ENCODE assay signal across 20 cellular contexts in genomic region chr6:112227411-112227810, GRCh38. TPM values are rescaled to one million over a fixed set of nuclear protein-coding genes. Genes with fewer than 3 reads are reported as not detected.
DNase-seq lines count a peak whose midpoint lies in the region; ATAC-seq and TF ChIP-seq lines count a peak whose summit lies in the region.
"Had no signal": no experiment of that assay in that cellular context is flagged by ENCODE, and none has a peak within 500 bp of the region (broad histone marks: within the 10 kb centered on the region; RNA-seq: fewer than 3 reads in every experiment).

No MANE protein-coding gene starts in this region.

- POLR2A ChIA-PET in WTC11 (lab: Charles Lee) = no interaction called here

- H3K27me3 Mint-ChIP-seq in immature natural killer cell (ENCODE audit: low read depth in 3 of 3) = peaks cover 2 to 7% (median 6%) of the 10 kb centered on the region in 3 donors
- H3K27me3 Mint-ChIP-seq in WTC11 (ENCODE audit: low read depth) = no peaks in the 10 kb centered on the region

- no peak overlapping the region for H3K9ac ChIP-seq in rectal smooth muscle tissue (ENCODE audit: low read length)
- H3K9ac ChIP-seq: BLaER1, parathyroid adenoma had no signal

- H3K4me1 ChIP-seq in heart right ventricle (peaks cover 8 to 93% (median 77%) of the 10 kb centered on the region in 9 donors), esophagus squamous epithelium (peaks cover 0 to 59% (median 37%) of the 10 kb centered on the region in 3 donors), rectal smooth muscle tissue (ENCODE audit: control insufficient read depth, insufficient read depth, low read length) (peaks cover 58% of the 10 kb centered on the region), vagina (peaks cover 44% of the 10 kb centered on the region), body of pancreas (no peaks in the 10 kb centered on the region)
- H3K4me1 ChIP-seq: BLaER1, parathyroid adenoma had no signal

- H3K9me3 ChIP-seq in heart right ventricle (no peaks in the 10 kb centered on the region), esophagus squamous epithelium (no peaks in the 10 kb centered on the region), vagina (no peaks in the 10 kb centered on the region), body of pancreas (no peaks in the 10 kb centered on the region)
- H3K9me3 ChIP-seq: BLaER1 had no signal

- H3K4me3 Mint-ChIP-seq in immature natural killer cell (no peak overlapping the region), WTC11 (no peak overlapping the region)
- H3K4me3 Mint-ChIP-seq: activated T-cell treated with anti-CD3 and anti-CD28 coated beads, Interleukin-2, amount 50 U/mL, for 72 hours; natural killer cell had no signal

- CTCF ChIA-PET in WTC11 (lab: Charles Lee) = no interaction called here

- TF ChIP-seq POLR2A in esophagus squamous epithelium (IDR thresholded peaks at IDR 0.05) (no peak), vagina (IDR thresholded peaks at IDR 0.05) (no peak), body of pancreas (IDR thresholded peaks at IDR 0.05) (no peak)

- H3K27me3 ChIP-seq in heart right ventricle = no peaks in the 10 kb centered on the region
- no peaks in the 10 kb centered on the region for H3K27me3 ChIP-seq in esophagus squamous epithelium
- no peaks in the 10 kb centered on the region for H3K27me3 ChIP-seq in rectal smooth muscle tissue (ENCODE audit: control insufficient read depth, insufficient read depth, low read length)
- no peaks in the 10 kb centered on the region for H3K27me3 ChIP-seq in vagina
- no peaks in the 10 kb centered on the region for H3K27me3 ChIP-seq in body of pancreas
- H3K27me3 ChIP-seq: BLaER1 had no signal

- H3K9me3 Mint-ChIP-seq in immature natural killer cell (no peaks in the 10 kb centered on the region), WTC11 (peaks cover 4% of the 10 kb centered on the region; the same call in 1 of the 2 replicates)
- H3K9me3 Mint-ChIP-seq: activated T-cell treated with anti-CD3 and anti-CD28 coated beads, Interleukin-2, amount 50 U/mL, for 72 hours; natural killer cell had no signal

- TF ChIP-seq CTCF in heart right ventricle (IDR thresholded peaks at IDR 0.05) (no peak), esophagus squamous epithelium (IDR thresholded peaks at IDR 0.05) (no peak), vagina (IDR thresholded peaks at IDR 0.05) (no peak), body of pancreas (IDR thresholded peaks at IDR 0.05) (no peak), WTC11 (IDR thresholded peaks at IDR 0.05) (no peak)

- H3K4me3 ChIP-seq in heart right ventricle (no peak overlapping the region), esophagus squamous epithelium (no peak overlapping the region), rectal smooth muscle tissue (ENCODE audit: low read length) (no peak overlapping the region), vagina (no peak overlapping the region), body of pancreas (no peak overlapping the region)
- H3K4me3 ChIP-seq: BLaER1, skin epidermis had no signal

- DNase-seq in heart right ventricle = no peak
- no peak for DNase-seq in left ventricle myocardium superior
- DNase-seq in esophagus squamous epithelium (lab: John Stamatoyannopoulos, UW) = no peak
- no peak for DNase-seq in vagina (ENCODE audit: extremely low spot score in 2 of 2)
- DNase-seq in immature natural killer cell = no peak
- no peak for DNase-seq in body of pancreas
- no peak for DNase-seq in WTC11 (ENCODE audit: low spot score)
- DNase-seq: activated naive CD4-positive, alpha-beta T cell treated with anti-CD3 and anti-CD28 coated beads, Interleukin-2, amount 50 U/mL, for 16 hours; activated T-cell treated with anti-CD3 and anti-CD28 coated beads, Interleukin-2, amount 50 U/mL, for 72 hours; aorta; natural killer cell; NCI-H1105 treated with DMSO at 0.1 percent for 48 hours; NCI-H2081; stimulated activated naive CD4-positive, alpha-beta T cell had no signal

- intact Hi-C loops in heart right ventricle (cut with DNase I) = no loop called here
- intact Hi-C loops in left ventricle myocardium superior (cut with micrococcal nuclease) = no loop called here
- intact Hi-C loops in esophagus squamous epithelium (cut with DNase I) = no loop called here
- intact Hi-C loops in vagina (cut with DNase I) = no loop called here
- intact Hi-C loops in body of pancreas (cut with DNase I) = no loop called here

- H3K36me3 Mint-ChIP-seq in immature natural killer cell (no peaks in the 10 kb centered on the region), WTC11 (no peaks in the 10 kb centered on the region)
- H3K36me3 Mint-ChIP-seq: natural killer cell had no signal

- H3K4me1 Mint-ChIP-seq in immature natural killer cell = no peaks in the 10 kb centered on the region
- H3K4me1 Mint-ChIP-seq in WTC11 = peaks cover 4% of the 10 kb centered on the region; the same call in 1 of the 2 replicates

- no peak overlapping the region for H3K27ac Mint-ChIP-seq in immature natural killer cell
- no peak overlapping the region for H3K27ac Mint-ChIP-seq in WTC11
- H3K27ac Mint-ChIP-seq: activated T-cell treated with anti-CD3 and anti-CD28 coated beads, Interleukin-2, amount 50 U/mL, for 72 hours; natural killer cell had no signal

- H3K27ac ChIP-seq in heart right ventricle = peak overlapping the region in 9 of 10 donors; percentile 5 to 86 (median 45)
- peak overlapping the region; percentile 1 to 84 (median 71) for H3K27ac ChIP-seq in esophagus squamous epithelium
- peak overlapping the region; percentile 71 for H3K27ac ChIP-seq in rectal smooth muscle tissue (ENCODE audit: low read depth, low read length)
- H3K27ac ChIP-seq in vagina = peak overlapping the region; percentile 35
- H3K27ac ChIP-seq in body of pancreas = no peak overlapping the region
- H3K27ac ChIP-seq: BLaER1, parathyroid adenoma had no signal

- peaks cover 0 to 4% (median 0%) of the 10 kb centered on the region in 9 donors for H3K36me3 ChIP-seq in heart right ventricle
- H3K36me3 ChIP-seq in esophagus squamous epithelium = no peaks in the 10 kb centered on the region
- no peaks in the 10 kb centered on the region for H3K36me3 ChIP-seq in rectal smooth muscle tissue (ENCODE audit: control insufficient read depth, insufficient read depth, low read length)
- H3K36me3 ChIP-seq in vagina = no peaks in the 10 kb centered on the region
- H3K36me3 ChIP-seq in body of pancreas (replicated peaks in 1 of 2; ENCODE audit: insufficient read depth in 1 of 2, low read depth in 2 of 2) = no peaks in the 10 kb centered on the region
- H3K36me3 ChIP-seq: BLaER1 had no signal

- no peak for ATAC-seq in heart right ventricle
- no peak for ATAC-seq in left ventricle myocardium superior
- no peak for ATAC-seq in body of pancreas
- ATAC-seq in WTC11 = no peak
- ATAC-seq: activated CD4-positive, CD25-positive, alpha-beta regulatory T cell treated with anti-CD3 and anti-CD28 coated beads, Interleukin-2, amount 50 U/mL, for 24 hours; activated T-cell treated with anti-CD3 and anti-CD28 coated beads, Interleukin-2, amount 50 U/mL, for 72 hours; natural killer cell had no signal

- WGBS in heart right ventricle, 2 donors = 58 to 65% methylated on average over 2 of the region's 2 CpGs
- 22 to 53% methylated on average over 2 of the region's 2 CpGs for WGBS in esophagus squamous epithelium, 2 donors
- 66 to 81% methylated on average over 2 of the region's 2 CpGs for WGBS in body of pancreas, 2 donors

TF ChIP-seq in WTC11, 78 proteins besides CTCF, POLR2A, EP300 and RAD21:
- TF ChIP-seq JAZF1 (CRISPR knock-in tag; IDR thresholded peaks at IDR 0.05) (no peak), ZBTB43 (CRISPR knock-in tag; IDR thresholded peaks at IDR 0.05) (no peak), TCF7 (CRISPR knock-in tag; IDR thresholded peaks at IDR 0.05; ENCODE audit: low read depth) (no peak), ZNF219 (CRISPR knock-in tag; IDR thresholded peaks at IDR 0.05; ENCODE audit: borderline replicate concordance) (no peak), E2F4 (CRISPR knock-in tag; IDR thresholded peaks at IDR 0.05; ENCODE audit: borderline replicate concordance, low read depth) (no peak), NR1H2 (CRISPR knock-in tag; IDR thresholded peaks at IDR 0.05) (no peak)
- TF ChIP-seq, protein P1, sequence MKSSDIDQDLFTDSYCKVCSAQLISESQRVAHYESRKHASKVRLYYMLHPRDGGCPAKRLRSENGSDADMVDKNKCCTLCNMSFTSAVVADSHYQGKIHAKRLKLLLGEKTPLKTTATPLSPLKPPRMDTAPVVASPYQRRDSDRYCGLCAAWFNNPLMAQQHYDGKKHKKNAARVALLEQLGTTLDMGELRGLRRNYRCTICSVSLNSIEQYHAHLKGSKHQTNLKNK (CRISPR knock-in tag; IDR thresholded peaks at IDR 0.05) = no peak
TF ChIP-seq in WTC11: peak in this region for 0.

RNA-seq across cellular contexts. Expression of gene LAMA4, which starts 27.0 kb away (rescaled TPM):
- total RNA-seq in heart right ventricle = 100 to 1,000 TPM in 1 of 10 donors, 10 to 100 TPM in 9; 35.4 to 103 (median 82.5) TPM
- 10 to 100 TPM; 23.7 to 92.5 TPM for polyA plus RNA-seq in heart right ventricle
- 50.6 TPM for total RNA-seq in left ventricle myocardium superior
- 100 to 1,000 TPM in 1 of 4 donors, 10 to 100 TPM in 1, 1 to 10 TPM in 2; 8.1 to 116 (median 19.0) TPM for total RNA-seq in esophagus squamous epithelium
- total RNA-seq in vagina = 56.5 TPM
- not detected for polyA plus RNA-seq in immature natural killer cell
- 10 to 100 TPM; 10.6 to 27.0 TPM for total RNA-seq in body of pancreas
- total RNA-seq in WTC11 (2021) = 1.6 to 2.6 TPM (median 1.7 TPM) in 3 replicates
- total RNA-seq: natural killer cell, NCI-H460 had no signal

Comparison
In these comparisons a context has a peak if more than half of its experiments do, and no peak if none do; other contexts are left out.
1. H3K27ac ChIP-seq: peak in heart right ventricle (9 of 10), esophagus squamous epithelium (4 of 4), rectal smooth muscle tissue (single experiment) and vagina (single experiment); none in body of pancreas (0 of 4).